ENCODE assay signal across 1 cellular context in genomic region chr9:122264360-122265264, GRCh38.
TF ChIP-seq lines count a peak whose summit lies in the region.

Gene MRRF (plus strand): TSS chr9:122264882. CDS start chr9:122270892, 6,010 bp downstream.
A gene with protein sequence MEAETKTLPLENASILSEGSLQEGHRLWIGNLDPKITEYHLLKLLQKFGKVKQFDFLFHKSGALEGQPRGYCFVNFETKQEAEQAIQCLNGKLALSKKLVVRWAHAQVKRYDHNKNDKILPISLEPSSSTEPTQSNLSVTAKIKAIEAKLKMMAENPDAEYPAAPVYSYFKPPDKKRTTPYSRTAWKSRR (minus strand): TSS chr9:122264840. CDS start chr9:122261492, 3,348 bp downstream.

TF ChIP-seq in K562, 482 proteins besides CTCF, POLR2A, EP300 and RAD21 (continued from another document and continues in another):
- TF ChIP-seq STAT6 (CRISPR knock-in tag; IDR thresholded peaks at IDR 0.05) = no peak; the same call in 1 of the 2 replicates
- TF ChIP-seq DMBX1 (CRISPR knock-in tag; IDR thresholded peaks at IDR 0.05; ENCODE audit: borderline replicate concordance) = no peak
- no peak for TF ChIP-seq ETS2 (tag; IDR thresholded peaks at IDR 0.05; ENCODE audit: borderline replicate concordance, poor library complexity, severe bottlenecking)
- TF ChIP-seq, protein P1, sequence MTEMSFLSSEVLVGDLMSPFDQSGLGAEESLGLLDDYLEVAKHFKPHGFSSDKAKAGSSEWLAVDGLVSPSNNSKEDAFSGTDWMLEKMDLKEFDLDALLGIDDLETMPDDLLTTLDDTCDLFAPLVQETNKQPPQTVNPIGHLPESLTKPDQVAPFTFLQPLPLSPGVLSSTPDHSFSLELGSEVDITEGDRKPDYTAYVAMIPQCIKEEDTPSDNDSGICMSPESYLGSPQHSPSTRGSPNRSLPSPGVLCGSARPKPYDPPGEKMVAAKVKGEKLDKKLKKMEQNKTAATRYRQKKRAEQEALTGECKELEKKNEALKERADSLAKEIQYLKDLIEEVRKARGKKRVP (CRISPR knock-in tag; IDR thresholded peaks at IDR 0.05) = no peak
- no peak for TF ChIP-seq HNRNPK (IDR thresholded peaks at IDR 0.05; ENCODE audit: low read depth, low read length, poor library complexity, severe bottlenecking)
- TF ChIP-seq CAMTA2 (CRISPR knock-in tag; conservative IDR thresholded peaks at IDR 0.05) = no peak
- TF ChIP-seq ZNF408 (CRISPR knock-in tag; IDR thresholded peaks at IDR 0.05; ENCODE audit: low read depth) = no peak
- no peak for TF ChIP-seq ZNF253 (CRISPR knock-in tag; conservative IDR thresholded peaks at IDR 0.05)
- 0 out of 2 replicates have a peak, but pooled peaks have one; percentile 14 for TF ChIP-seq KLF13 (tag; IDR thresholded peaks at IDR 0.05; ENCODE audit: borderline replicate concordance, low read depth)
- no peak for TF ChIP-seq CC2D1A (IDR thresholded peaks at IDR 0.05)
- TF ChIP-seq NRF1 (conservative IDR thresholded peaks at IDR 0.05 in 1 of 2, IDR thresholded peaks at IDR 0.05 in 1 of 2) = peak; percentile 88 to 90
- TF ChIP-seq ZNF780A (CRISPR knock-in tag; IDR thresholded peaks at IDR 0.05) = no peak
- peak; percentile 36 for TF ChIP-seq ASH1L (IDR thresholded peaks at IDR 0.05; ENCODE audit: borderline replicate concordance, low read depth, partially characterized antibody)
- TF ChIP-seq, protein P2, sequence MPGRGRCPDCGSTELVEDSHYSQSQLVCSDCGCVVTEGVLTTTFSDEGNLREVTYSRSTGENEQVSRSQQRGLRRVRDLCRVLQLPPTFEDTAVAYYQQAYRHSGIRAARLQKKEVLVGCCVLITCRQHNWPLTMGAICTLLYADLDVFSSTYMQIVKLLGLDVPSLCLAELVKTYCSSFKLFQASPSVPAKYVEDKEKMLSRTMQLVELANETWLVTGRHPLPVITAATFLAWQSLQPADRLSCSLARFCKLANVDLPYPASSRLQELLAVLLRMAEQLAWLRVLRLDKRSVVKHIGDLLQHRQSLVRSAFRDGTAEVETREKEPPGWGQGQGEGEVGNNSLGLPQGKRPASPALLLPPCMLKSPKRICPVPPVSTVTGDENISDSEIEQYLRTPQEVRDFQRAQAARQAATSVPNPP (IDR thresholded peaks at IDR 0.05; ENCODE audit: borderline replicate concordance, insufficient read depth, insufficient read length) = no peak
- TF ChIP-seq SP1 (CRISPR knock-in tag; IDR thresholded peaks at IDR 0.05) = peak; percentile 82
- peak; percentile 95 for TF ChIP-seq POLR2G (IDR thresholded peaks at IDR 0.05; ENCODE audit: low read depth, low read length)
- peak; percentile 83 for TF ChIP-seq ETV1 (tag; conservative IDR thresholded peaks at IDR 0.05; ENCODE audit: low read depth)
- TF ChIP-seq ZNF785 (CRISPR knock-in tag; IDR thresholded peaks at IDR 0.05) = no peak
- TF ChIP-seq, protein P3, sequence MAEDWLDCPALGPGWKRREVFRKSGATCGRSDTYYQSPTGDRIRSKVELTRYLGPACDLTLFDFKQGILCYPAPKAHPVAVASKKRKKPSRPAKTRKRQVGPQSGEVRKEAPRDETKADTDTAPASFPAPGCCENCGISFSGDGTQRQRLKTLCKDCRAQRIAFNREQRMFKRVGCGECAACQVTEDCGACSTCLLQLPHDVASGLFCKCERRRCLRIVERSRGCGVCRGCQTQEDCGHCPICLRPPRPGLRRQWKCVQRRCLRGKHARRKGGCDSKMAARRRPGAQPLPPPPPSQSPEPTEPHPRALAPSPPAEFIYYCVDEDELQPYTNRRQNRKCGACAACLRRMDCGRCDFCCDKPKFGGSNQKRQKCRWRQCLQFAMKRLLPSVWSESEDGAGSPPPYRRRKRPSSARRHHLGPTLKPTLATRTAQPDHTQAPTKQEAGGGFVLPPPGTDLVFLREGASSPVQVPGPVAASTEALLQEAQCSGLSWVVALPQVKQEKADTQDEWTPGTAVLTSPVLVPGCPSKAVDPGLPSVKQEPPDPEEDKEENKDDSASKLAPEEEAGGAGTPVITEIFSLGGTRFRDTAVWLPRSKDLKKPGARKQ (CRISPR knock-in tag; IDR thresholded peaks at IDR 0.05) = no peak
- no peak; the same call in none of the 2 replicates for TF ChIP-seq ATF6 (CRISPR knock-in tag; IDR thresholded peaks at IDR 0.05)
- no peak for TF ChIP-seq ZNF76 (CRISPR knock-in tag; IDR thresholded peaks at IDR 0.05; ENCODE audit: borderline replicate concordance)
- TF ChIP-seq RBM25 (IDR thresholded peaks at IDR 0.05; ENCODE audit: low read depth, low read length, severe bottlenecking) = no peak
- TF ChIP-seq CBX2 (IDR thresholded peaks at IDR 0.05; ENCODE audit: insufficient read depth, low read length, poor library complexity, severe bottlenecking) = no peak
- TF ChIP-seq CHCHD3 (CRISPR knock-in tag; IDR thresholded peaks at IDR 0.05) = no peak
- 0 out of 2 replicates have a peak, but pooled peaks have one; percentile 63 for TF ChIP-seq NR3C1 (CRISPR knock-in tag; IDR thresholded peaks at IDR 0.05)
- no peak for TF ChIP-seq SREBF2 (CRISPR knock-in tag; IDR thresholded peaks at IDR 0.05)
- no peak; a peak in 2 of 4 replicates for TF ChIP-seq FOXA3 (CRISPR knock-in tag; conservative IDR thresholded peaks at IDR 0.05 in 1 of 2, IDR thresholded peaks at IDR 0.05 in 1 of 2)
- TF ChIP-seq ZNF431 (CRISPR knock-in tag; IDR thresholded peaks at IDR 0.05) = no peak
- TF ChIP-seq HNRNPLL (IDR thresholded peaks at IDR 0.05; ENCODE audit: low read depth, low read length, poor library complexity, severe bottlenecking) = peak; percentile 62
- peak; percentile 62 to 79; a peak in 3 of 4 replicates for TF ChIP-seq FOXK2 (conservative IDR thresholded peaks at IDR 0.05 in 1 of 2, IDR thresholded peaks at IDR 0.05 in 1 of 2; ENCODE audit: low read depth in 2 of 2)
- TF ChIP-seq TRIM28 (IDR thresholded peaks at IDR 0.05) = 0 out of 2 replicates have a peak, but pooled peaks have one; percentile 10
- TF ChIP-seq, protein P4, sequence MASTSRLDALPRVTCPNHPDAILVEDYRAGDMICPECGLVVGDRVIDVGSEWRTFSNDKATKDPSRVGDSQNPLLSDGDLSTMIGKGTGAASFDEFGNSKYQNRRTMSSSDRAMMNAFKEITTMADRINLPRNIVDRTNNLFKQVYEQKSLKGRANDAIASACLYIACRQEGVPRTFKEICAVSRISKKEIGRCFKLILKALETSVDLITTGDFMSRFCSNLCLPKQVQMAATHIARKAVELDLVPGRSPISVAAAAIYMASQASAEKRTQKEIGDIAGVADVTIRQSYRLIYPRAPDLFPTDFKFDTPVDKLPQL (IDR thresholded peaks at IDR 0.05; ENCODE audit: extremely low read depth, insufficient read length) = no peak
- TF ChIP-seq MTA3 (IDR thresholded peaks at IDR 0.05; ENCODE audit: borderline replicate concordance) = peak; percentile 78
- TF ChIP-seq ZNF699 (CRISPR knock-in tag; IDR thresholded peaks at IDR 0.05; ENCODE audit: insufficient replicate concordance) = no peak
- TF ChIP-seq CBX1 (IDR thresholded peaks at IDR 0.05; ENCODE audit: low read depth) = peak; percentile 73; the same call in 1 of the 2 replicates
- TF ChIP-seq, protein P5, sequence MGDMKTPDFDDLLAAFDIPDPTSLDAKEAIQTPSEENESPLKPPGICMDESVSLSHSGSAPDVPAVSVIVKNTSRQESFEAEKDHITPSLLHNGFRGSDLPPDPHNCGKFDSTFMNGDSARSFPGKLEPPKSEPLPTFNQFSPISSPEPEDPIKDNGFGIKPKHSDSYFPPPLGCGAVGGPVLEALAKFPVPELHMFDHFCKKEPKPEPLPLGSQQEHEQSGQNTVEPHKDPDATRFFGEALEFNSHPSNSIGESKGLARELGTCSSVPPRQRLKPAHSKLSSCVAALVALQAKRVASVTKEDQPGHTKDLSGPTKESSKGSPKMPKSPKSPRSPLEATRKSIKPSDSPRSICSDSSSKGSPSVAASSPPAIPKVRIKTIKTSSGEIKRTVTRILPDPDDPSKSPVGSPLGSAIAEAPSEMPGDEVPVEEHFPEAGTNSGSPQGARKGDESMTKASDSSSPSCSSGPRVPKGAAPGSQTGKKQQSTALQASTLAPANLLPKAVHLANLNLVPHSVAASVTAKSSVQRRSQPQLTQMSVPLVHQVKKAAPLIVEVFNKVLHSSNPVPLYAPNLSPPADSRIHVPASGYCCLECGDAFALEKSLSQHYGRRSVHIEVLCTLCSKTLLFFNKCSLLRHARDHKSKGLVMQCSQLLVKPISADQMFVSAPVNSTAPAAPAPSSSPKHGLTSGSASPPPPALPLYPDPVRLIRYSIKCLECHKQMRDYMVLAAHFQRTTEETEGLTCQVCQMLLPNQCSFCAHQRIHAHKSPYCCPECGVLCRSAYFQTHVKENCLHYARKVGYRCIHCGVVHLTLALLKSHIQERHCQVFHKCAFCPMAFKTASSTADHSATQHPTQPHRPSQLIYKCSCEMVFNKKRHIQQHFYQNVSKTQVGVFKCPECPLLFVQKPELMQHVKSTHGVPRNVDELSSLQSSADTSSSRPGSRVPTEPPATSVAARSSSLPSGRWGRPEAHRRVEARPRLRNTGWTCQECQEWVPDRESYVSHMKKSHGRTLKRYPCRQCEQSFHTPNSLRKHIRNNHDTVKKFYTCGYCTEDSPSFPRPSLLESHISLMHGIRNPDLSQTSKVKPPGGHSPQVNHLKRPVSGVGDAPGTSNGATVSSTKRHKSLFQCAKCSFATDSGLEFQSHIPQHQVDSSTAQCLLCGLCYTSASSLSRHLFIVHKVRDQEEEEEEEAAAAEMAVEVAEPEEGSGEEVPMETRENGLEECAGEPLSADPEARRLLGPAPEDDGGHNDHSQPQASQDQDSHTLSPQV (IDR thresholded peaks at IDR 0.05) = peak; percentile 65; the same call in 1 of the 2 replicates
- no peak for TF ChIP-seq SRSF1 (IDR thresholded peaks at IDR 0.05; ENCODE audit: low read depth, low read length)
- no peak for TF ChIP-seq PTBP1 (IDR thresholded peaks at IDR 0.05; ENCODE audit: low read depth, low read length)
- no peak for TF ChIP-seq ZNF384 (IDR thresholded peaks at IDR 0.05; ENCODE audit: low read depth, low read length)
- no peak for TF ChIP-seq ZNF124 (CRISPR knock-in tag; IDR thresholded peaks at IDR 0.05)
- no peak for TF ChIP-seq FOXJ3 (CRISPR knock-in tag; IDR thresholded peaks at IDR 0.05)
- no peak; the same call in 1 of the 2 replicates for TF ChIP-seq ZNF395 (CRISPR knock-in tag; IDR thresholded peaks at IDR 0.05)
- no peak for TF ChIP-seq POLR3G (IDR thresholded peaks at IDR 0.05; ENCODE audit: extremely low read depth, insufficient read length, insufficient replicate concordance)
- TF ChIP-seq ZNF277 (CRISPR knock-in tag; IDR thresholded peaks at IDR 0.05; ENCODE audit: borderline replicate concordance) = no peak
- TF ChIP-seq ZNF57 (CRISPR knock-in tag; IDR thresholded peaks at IDR 0.05) = no peak
- peak; percentile 63 for TF ChIP-seq SETDB1 (IDR thresholded peaks at IDR 0.05; ENCODE audit: low read length)
